8 cellular contexts compared by ENCODE assay signal in genomic region chr13:30739646-30740642, GRCh38. TPM values are rescaled to one million over a fixed set of nuclear protein-coding genes. Genes with fewer than 3 reads are reported as not detected.
A peak's percentile ranks its signal among the peaks of the same experiment; 100 is the strongest.
DNase-seq lines count a peak whose midpoint lies in the region; ATAC-seq, FAIRE-seq and TF ChIP-seq lines count a peak whose summit lies in the region.

No MANE protein-coding gene starts in this region.

- ATAC-seq in HG02870 (IDR thresholded peaks at IDR 0.05; ENCODE audit: unreplicated experiment), result peak; percentile 40
- ATAC-seq in stimulated activated naive CD8-positive, alpha-beta T cell treated with anti-CD3 and anti-CD28 coated beads, Interleukin-15, Interleukin-2, amounts not matched to agents 100 U/mL and 50 U/mL, for 24 hours, result peak; percentile 81

- TF ChIP-seq POLR2A in GM12892 (IDR thresholded peaks at IDR 0.05; ENCODE audit: low read depth, low read length), result peak; percentile 22; the same call in 1 of the 2 replicates

- no peak overlapping the region for H3K23ac ChIP-seq in mesenchymal stem cell (ENCODE audit: low read length in 2 of 2)

- H3K4me3 ChIP-seq in mesenchymal stem cell (ENCODE audit: insufficient read depth in 1 of 2, low read depth in 1 of 2, low read length in 2 of 2), result peak overlapping the region in 1 of 2 experiments; percentile 60

- H2AK5ac ChIP-seq in mesenchymal stem cell (ENCODE audit: low read length, severe bottlenecking), result no peak overlapping the region

- H3K4me3 Mint-ChIP-seq in activated naive CD4-positive, alpha-beta T cell treated with anti-CD3 and anti-CD28 coated beads, Interleukin-2, amount 10 ng/mL, durations not matched to agents 7 days and 5 days, result peak overlapping the region; percentile 60

- H3K9me3 ChIP-seq in mesenchymal stem cell (ENCODE audit: control insufficient read depth, low read length), result no peaks in the 10 kb centered on the region

- CTCF ChIA-PET in activated naive CD4-positive, alpha-beta T cell treated with anti-CD3 and anti-CD28 coated beads, Interleukin-2, amount 10 ng/mL, durations not matched to agents 7 days and 5 days (lab: Charles Lee), result interaction anchor here (0.6 to 1.7 kb wide), 6 partner anchors 14 to 124 kb away, joined by 3 to 4 read pairs (median 3); no protein-coding TSS in a partner anchor

- H3K4me1 ChIP-seq in mesenchymal stem cell (ENCODE audit: control insufficient read depth, insufficient read depth, low read depth, low read length), result peaks cover 27% of the 10 kb centered on the region

- peak overlapping the region; percentile 76 for H3K27ac ChIP-seq in mesenchymal stem cell (ENCODE audit: low read length, poor library complexity, severe bottlenecking)

- H2BK5ac ChIP-seq in mesenchymal stem cell (ENCODE audit: low read depth, low read length, poor library complexity, severe bottlenecking), result peak overlapping the region; percentile 49

- peaks cover 0 to 30% of the 10 kb centered on the region in 2 experiments for H3K27me3 ChIP-seq in mesenchymal stem cell (ENCODE audit: control insufficient read depth in 1 of 2, insufficient read depth in 1 of 2, low read length in 2 of 2)

- no peaks in the 10 kb centered on the region for H3K36me3 ChIP-seq in mesenchymal stem cell (ENCODE audit: control insufficient read depth in 1 of 2, insufficient read depth in 2 of 2, low read depth in 1 of 2, low read length in 2 of 2)

- H3K27me3 Mint-ChIP-seq in activated naive CD4-positive, alpha-beta T cell treated with anti-CD3 and anti-CD28 coated beads, Interleukin-2, amount 10 ng/mL, durations not matched to agents 7 days and 5 days, result peaks cover 6% of the 10 kb centered on the region

- peaks cover 29% of the 10 kb centered on the region for H3K36me3 Mint-ChIP-seq in activated naive CD4-positive, alpha-beta T cell treated with anti-CD3 and anti-CD28 coated beads, Interleukin-2, amount 10 ng/mL, durations not matched to agents 7 days and 5 days

- peak overlapping the region; percentile 77 for H2BK120ac ChIP-seq in mesenchymal stem cell (ENCODE audit: low read depth, low read length)

- H2AFZ ChIP-seq in mesenchymal stem cell (ENCODE audit: low read depth, low read length), result no peak overlapping the region

- no peaks in the 10 kb centered on the region for H3K9me3 Mint-ChIP-seq in activated naive CD4-positive, alpha-beta T cell treated with anti-CD3 and anti-CD28 coated beads, Interleukin-2, amount 10 ng/mL, durations not matched to agents 7 days and 5 days

- peak overlapping the region; percentile 27 for H4K8ac ChIP-seq in mesenchymal stem cell (ENCODE audit: low read length)

- WGBS in mesenchymal stem cell, result 7% methylated on average over 14 of the region's 15 CpGs

- H3K4me1 Mint-ChIP-seq in activated naive CD4-positive, alpha-beta T cell treated with anti-CD3 and anti-CD28 coated beads, Interleukin-2, amount 10 ng/mL, durations not matched to agents 7 days and 5 days, result peaks cover 88% of the 10 kb centered on the region

- peak overlapping the region; percentile 71 to 80 for H3K18ac ChIP-seq in mesenchymal stem cell (ENCODE audit: low read depth in 1 of 2, low read length in 2 of 2)

- FAIRE-seq in GM12892 (lab: Jason Lieb, UNC), result peak; percentile 78

- peak overlapping the region; percentile 23 for H4K91ac ChIP-seq in mesenchymal stem cell (ENCODE audit: low read length)

- DNase-seq in GM12892 (ENCODE audit: insufficient read length), result peak; percentile 35
- DNase-seq in RPMI7951 (ENCODE audit: low read depth), result peak; percentile 83
- DNase-seq in activated naive CD4-positive, alpha-beta T cell treated with anti-CD3 and anti-CD28 coated beads, Interleukin-2, amount 10 ng/mL, durations not matched to agents 7 days and 5 days, result peak; percentile 61
- DNase-seq in mesenchymal stem cell, result peak; percentile 93
- peak; percentile 51 for DNase-seq in stimulated activated naive CD8-positive, alpha-beta T cell treated with anti-CD3 and anti-CD28 coated beads, Interleukin-15, Interleukin-2, amounts not matched to agents 100 U/mL and 50 U/mL, for 24 hours
- no peak for DNase-seq in NCI-H1092 treated with DMSO at 0.1 percent for 48 hours (lab: John Stamatoyannopoulos, UW)
- DNase-seq in NCI-H526 (lab: John Stamatoyannopoulos, UW), result no peak

- H2BK12ac ChIP-seq in mesenchymal stem cell (ENCODE audit: low read length in 2 of 2), result peak overlapping the region; percentile 56 to 79

- H3K9ac ChIP-seq in mesenchymal stem cell (ENCODE audit: low read length), result peak overlapping the region; percentile 39

- H2BK15ac ChIP-seq in mesenchymal stem cell (ENCODE audit: low read depth, poor library complexity, severe bottlenecking), result no peak overlapping the region

- H3K27ac Mint-ChIP-seq in activated naive CD4-positive, alpha-beta T cell treated with anti-CD3 and anti-CD28 coated beads, Interleukin-2, amount 10 ng/mL, durations not matched to agents 7 days and 5 days, result peak overlapping the region; percentile 83

- no peak overlapping the region for H3K14ac ChIP-seq in mesenchymal stem cell (ENCODE audit: low read length in 2 of 2)

- peak overlapping the region; percentile 40 for H3K4me2 ChIP-seq in mesenchymal stem cell (ENCODE audit: low read length, poor library complexity, severe bottlenecking)

- no peaks in the 10 kb centered on the region for H3K79me1 ChIP-seq in mesenchymal stem cell (replicated peaks; ENCODE audit: low read length, poor library complexity, severe bottlenecking)

- H3K4ac ChIP-seq in mesenchymal stem cell (ENCODE audit: low read depth in 1 of 2, low read length in 2 of 2), result no peak overlapping the region

RNA-seq across cellular contexts. Expression of gene ALOX5AP, which starts 4.6 kb away (rescaled TPM):
- 22.0 TPM for polyA plus RNA-seq in GM12892 (2012; ENCODE audit: missing spikeins)
- 6.1 and 8.5 TPM in 2 replicates for total RNA-seq in RPMI7951 (2014; rRNA removed; shearing (Covaris generic))
- 14.2 TPM for polyA plus RNA-seq in mesenchymal stem cell (2013, experiment 1 of 2)
- polyA plus RNA-seq in mesenchymal stem cell (2013, experiment 2 of 2), result 15.0 TPM

Comparison
In these comparisons a context has a peak if more than half of its experiments do, and no peak if none do; other contexts are left out.
1. DNase-seq: peak in GM12892 (single experiment), RPMI7951 (single experiment), activated naive CD4-positive, alpha-beta T cell treated with anti-CD3 and anti-CD28 coated beads, Interleukin-2, amount 10 ng/mL, durations not matched to agents 7 days and 5 days (single experiment), mesenchymal stem cell (single experiment) and stimulated activated naive CD8-positive, alpha-beta T cell treated with anti-CD3 and anti-CD28 coated beads, Interleukin-15, Interleukin-2, amounts not matched to agents 100 U/mL and 50 U/mL, for 24 hours (single experiment); none in NCI-H1092 treated with DMSO at 0.1 percent for 48 hours (single experiment) and NCI-H526 (0 of 2).